24 cellular contexts compared by ENCODE assay signal in genomic region chr1:220826729-220827128, GRCh38. TPM values are rescaled to one million over a fixed set of nuclear protein-coding genes. Genes with fewer than 3 reads are reported as not detected.
"Had no signal": no experiment of that assay in that cellular context is flagged by ENCODE, and none has a peak within 500 bp of the region (broad histone marks: within the 10 kb centered on the region; RNA-seq: fewer than 3 reads in every experiment).

No MANE protein-coding gene starts in this region.

- H3K27ac Mint-ChIP-seq: naive thymus-derived CD4-positive, alpha-beta T cell; natural killer cell treated with Interleukin-12 subunit alpha and Interleukin-12 subunit beta and Interleukin-15 and Interleukin-18, amount 100 ng/mL, for 72 hours; stimulated activated effector memory CD8-positive, alpha-beta T cell treated with anti-CD3 and anti-CD28 coated beads, Interleukin-12 subunit alpha, Interleukin-12 subunit beta, amount 100 ng/mL, for 72 hours; stimulated activated naive CD8-positive, alpha-beta T cell treated with anti-CD3 and anti-CD28 coated beads, Interleukin-15, Interleukin-2, amounts not matched to agents 100 ng/mL and 50 ng/mL, for 24 hours had no signal

- H3K4me3 ChIP-seq: lower lobe of right lung, mucosa of descending colon, ovary, skin epidermis, spleen, suprapubic skin, thoracic aorta, tibial artery, uterus had no signal

- H3K36me3 Mint-ChIP-seq: naive thymus-derived CD4-positive, alpha-beta T cell; natural killer cell treated with Interleukin-12 subunit alpha and Interleukin-12 subunit beta and Interleukin-15 and Interleukin-18, amount 100 ng/mL, for 72 hours; stimulated activated effector memory CD8-positive, alpha-beta T cell treated with anti-CD3 and anti-CD28 coated beads, Interleukin-12 subunit alpha, Interleukin-12 subunit beta, amount 100 ng/mL, for 72 hours had no signal

- FAIRE-seq: keratinocyte had no signal

- DNase-seq: hippocampal formation; kidney glomerular epithelial cell; left cardiac atrium; lower lobe of right lung; mammary epithelial cell; midbrain; mucosa of descending colon; naive thymus-derived CD4-positive, alpha-beta T cell; ovary; spleen; stimulated activated CD4-positive, alpha-beta T cell treated with anti-CD3 and anti-CD28 coated beads, Interleukin-4, amount 100 ng/mL, for 24 hours; stimulated activated naive CD4-positive, alpha-beta T cell; tibial artery; trophoblast cell; uterus had no signal

- H3K4me1 ChIP-seq: suprapubic skin, uterus had no signal

- H3K9me3 Mint-ChIP-seq: natural killer cell treated with Interleukin-12 subunit alpha and Interleukin-12 subunit beta and Interleukin-15 and Interleukin-18, amount 100 ng/mL, for 72 hours; stimulated activated naive CD8-positive, alpha-beta T cell treated with anti-CD3 and anti-CD28 coated beads, Interleukin-15, Interleukin-2, amounts not matched to agents 100 ng/mL and 50 ng/mL, for 24 hours had no signal

- H3K27me3 Mint-ChIP-seq: progenitor cell of endocrine pancreas had no signal

- H3K27me3 ChIP-seq: ovary, suprapubic skin, tibial artery, uterus had no signal

- H3K4me1 Mint-ChIP-seq: naive thymus-derived CD4-positive, alpha-beta T cell; stimulated activated effector memory CD8-positive, alpha-beta T cell treated with anti-CD3 and anti-CD28 coated beads, Interleukin-12 subunit alpha, Interleukin-12 subunit beta, amount 100 ng/mL, for 72 hours had no signal

- H3K9me3 ChIP-seq: lower lobe of right lung, mucosa of descending colon, ovary, suprapubic skin, thoracic aorta, tibial artery, uterus had no signal

- H3K4me3 Mint-ChIP-seq: naive thymus-derived CD4-positive, alpha-beta T cell; natural killer cell treated with Interleukin-12 subunit alpha and Interleukin-12 subunit beta and Interleukin-15 and Interleukin-18, amount 100 ng/mL, for 72 hours; stimulated activated effector memory CD8-positive, alpha-beta T cell treated with anti-CD3 and anti-CD28 coated beads, Interleukin-12 subunit alpha, Interleukin-12 subunit beta, amount 100 ng/mL, for 72 hours; stimulated activated naive CD8-positive, alpha-beta T cell treated with anti-CD3 and anti-CD28 coated beads, Interleukin-15, Interleukin-2, amounts not matched to agents 100 ng/mL and 50 ng/mL, for 24 hours had no signal

- H3K36me3 ChIP-seq: lower lobe of right lung, ovary, suprapubic skin, thoracic aorta, tibial artery, uterus had no signal

- H3K27ac ChIP-seq: lower lobe of right lung, ovary, skin epidermis, spleen, suprapubic skin, thoracic aorta, tibial artery, uterus had no signal

RNA-seq across cellular contexts. Expression of gene MTARC1, which starts 40.0 kb away (rescaled TPM):
- polyA plus RNA-seq: naive thymus-derived CD4-positive, alpha-beta T cell had no signal

RNA-seq across cellular contexts. Expression of gene HLX, which starts 52.5 kb away (rescaled TPM):
- polyA plus RNA-seq: keratinocyte; naive thymus-derived CD4-positive, alpha-beta T cell; neural cell had no signal
